ENCODE assay signal across 16 cellular contexts in genomic region chr3:179829391-179829790, GRCh38.
DNase-seq lines count a peak whose midpoint lies in the region; ATAC-seq and TF ChIP-seq lines count a peak whose summit lies in the region.
"Had no signal": no experiment of that assay in that cellular context is flagged by ENCODE, and none has a peak within 500 bp of the region (broad histone marks: within the 10 kb centered on the region; RNA-seq: fewer than 3 reads in every experiment).

No MANE protein-coding gene starts in this region.

- H3K4me3 ChIP-seq in OCI-LY3 (ENCODE audit: low read length) (no peak overlapping the region), endodermal cell (ENCODE audit: low read length) (no peak overlapping the region), upper lobe of right lung (no peak overlapping the region), MM.1S (ENCODE audit: low read length) (no peak overlapping the region)
- H3K4me3 ChIP-seq: Peyer's patch had no signal

- H3K36me3 ChIP-seq in OCI-LY3 (replicated peaks; ENCODE audit: low read depth, low read length), result no peaks in the 10 kb centered on the region
- no peaks in the 10 kb centered on the region for H3K36me3 ChIP-seq in endodermal cell (ENCODE audit: control insufficient read depth, insufficient read depth, low read length)
- H3K36me3 ChIP-seq in upper lobe of right lung, result no peaks in the 10 kb centered on the region
- H3K36me3 ChIP-seq in MM.1S (replicated peaks; ENCODE audit: insufficient read depth, low read length), result no peaks in the 10 kb centered on the region
- H3K36me3 ChIP-seq: Peyer's patch had no signal

- H3K23ac ChIP-seq in H9 (ENCODE audit: insufficient read length, low read depth, low read length), result no peak overlapping the region

- no peak overlapping the region for H3K18ac ChIP-seq in H9 (ENCODE audit: insufficient read length, low read depth, low read length)

- H4K5ac ChIP-seq in H9 (ENCODE audit: insufficient read length, low read depth, low read length), result no peak overlapping the region

- H3K27ac Mint-ChIP-seq in H9 (no peak overlapping the region), endodermal cell (no peak overlapping the region), osteocyte (ENCODE audit: unreplicated experiment) (no peak overlapping the region)
- no peak overlapping the region for H3K27ac Mint-ChIP-seq in naive thymus-derived CD8-positive, alpha-beta T cell

- no peaks in the 10 kb centered on the region for H4K20me1 ChIP-seq in H9 (ENCODE audit: control insufficient read depth, insufficient read depth, insufficient read length)
- H4K20me1 ChIP-seq in OCI-LY3 (ENCODE audit: insufficient read depth, low read length), result no peaks in the 10 kb centered on the region
- H4K20me1 ChIP-seq in MM.1S (ENCODE audit: insufficient read depth, low read length), result no peaks in the 10 kb centered on the region

- no peaks in the 10 kb centered on the region for H3K36me3 Mint-ChIP-seq in H9 (ENCODE audit: insufficient read depth in 1 of 3, low read depth in 3 of 3)
- no peaks in the 10 kb centered on the region for H3K36me3 Mint-ChIP-seq in endodermal cell (ENCODE audit: low read depth)
- no peaks in the 10 kb centered on the region for H3K36me3 Mint-ChIP-seq in osteocyte (ENCODE audit: unreplicated experiment)
- no peaks in the 10 kb centered on the region for H3K36me3 Mint-ChIP-seq in naive thymus-derived CD8-positive, alpha-beta T cell

- no peak overlapping the region for H2BK5ac ChIP-seq in H9 (ENCODE audit: insufficient read length, low read length)

- no peak overlapping the region for H3K4me2 ChIP-seq in H9 (ENCODE audit: insufficient read depth, insufficient read length, low read length)
- no peak overlapping the region for H3K4me2 ChIP-seq in OCI-LY3 (ENCODE audit: low read length)
- H3K4me2 ChIP-seq in MM.1S (ENCODE audit: low read depth, low read length), result no peak overlapping the region

- no peaks in the 10 kb centered on the region for H3K23me2 ChIP-seq in H9 (ENCODE audit: insufficient read length, low read depth, low read length, poor library complexity, severe bottlenecking)

- intact Hi-C loops in upper lobe of right lung (cut with DNase I), result no loop called here

- POLR2A ChIA-PET in naive thymus-derived CD8-positive, alpha-beta T cell (lab: Charles Lee), result no interaction called here

- H3K9ac ChIP-seq in H9 (ENCODE audit: extremely low read depth, insufficient read length, low read length), result no peak overlapping the region
- H3K9ac ChIP-seq in OCI-LY3 (ENCODE audit: low read length), result no peak overlapping the region
- H3K9ac ChIP-seq in endodermal cell (ENCODE audit: extremely low read depth, low read length, poor library complexity, severe bottlenecking), result no peak overlapping the region
- no peak overlapping the region for H3K9ac ChIP-seq in MM.1S (ENCODE audit: low read length)

- H3K27me3 ChIP-seq in H9 (ENCODE audit: insufficient read depth, low read length), result no peaks in the 10 kb centered on the region
- H3K27me3 ChIP-seq in OCI-LY3 (ENCODE audit: low read depth, low read length), result no peaks in the 10 kb centered on the region
- H3K27me3 ChIP-seq in endodermal cell (ENCODE audit: control insufficient read depth, insufficient read depth, low read length, poor library complexity, severe bottlenecking), result no peaks in the 10 kb centered on the region
- no peaks in the 10 kb centered on the region for H3K27me3 ChIP-seq in upper lobe of right lung
- H3K27me3 ChIP-seq in MM.1S (replicated peaks; ENCODE audit: insufficient read depth, low read length), result no peaks in the 10 kb centered on the region
- H3K27me3 ChIP-seq: Peyer's patch had no signal

- H3K56ac ChIP-seq in H9 (ENCODE audit: insufficient read length, low read depth, low read length), result no peak overlapping the region

- H3K4me1 ChIP-seq in H9 (ENCODE audit: insufficient read depth, low read length) (peaks cover 10% of the 10 kb centered on the region; the same call in 1 of the 2 replicates), OCI-LY3 (ENCODE audit: low read length) (peaks cover 9% of the 10 kb centered on the region), endodermal cell (ENCODE audit: control insufficient read depth, insufficient read depth, low read length) (no peaks in the 10 kb centered on the region), upper lobe of right lung (no peaks in the 10 kb centered on the region), MM.1S (ENCODE audit: low read length) (0 out of 2 replicates have a peak, but pooled peaks cover 3% of the 10 kb centered on the region)
- H3K4me1 ChIP-seq: Peyer's patch had no signal

- no peaks in the 10 kb centered on the region for H3F3A ChIP-seq in MM.1S (ENCODE audit: insufficient read depth, low read length)

- no peak for ATAC-seq in naive thymus-derived CD8-positive, alpha-beta T cell
- ATAC-seq in upper lobe of right lung, result no peak
- ATAC-seq: SK-N-SH treated with all-trans-retinoic acid at 6 μM for 48 hours had no signal

- H2BK12ac ChIP-seq in H9 (ENCODE audit: insufficient read length, low read depth, low read length), result no peak overlapping the region

- H3K9me3 ChIP-seq in H9 (ENCODE audit: control insufficient read depth, low read depth, low read length) (no peaks in the 10 kb centered on the region), OCI-LY3 (ENCODE audit: insufficient read depth, low read length) (no peaks in the 10 kb centered on the region), endodermal cell (ENCODE audit: control insufficient read depth, low read length) (no peaks in the 10 kb centered on the region), upper lobe of right lung (no peaks in the 10 kb centered on the region), MM.1S (replicated peaks; ENCODE audit: insufficient read depth, low read length) (no peaks in the 10 kb centered on the region)
- H3K9me3 ChIP-seq: Peyer's patch had no signal

- no peak overlapping the region for H4K8ac ChIP-seq in H9 (replicated peaks; ENCODE audit: insufficient read length, low read depth, low read length)

- no peak overlapping the region for H2AK5ac ChIP-seq in H9 (ENCODE audit: insufficient read length, low read length)

- peaks cover 26% of the 10 kb centered on the region in 2 experiments for H3K4me1 Mint-ChIP-seq in H9
- peaks cover 15% of the 10 kb centered on the region for H3K4me1 Mint-ChIP-seq in endodermal cell
- H3K4me1 Mint-ChIP-seq in osteocyte (ENCODE audit: unreplicated experiment), result peaks cover 47% of the 10 kb centered on the region
- H3K4me1 Mint-ChIP-seq in naive thymus-derived CD8-positive, alpha-beta T cell, result peaks cover 0 to 5% (median 0%) of the 10 kb centered on the region in 4 donors

- H2BK20ac ChIP-seq in H9 (ENCODE audit: low read depth, low read length, poor library complexity, severe bottlenecking), result no peak overlapping the region

- H2AFZ ChIP-seq in H9 (ENCODE audit: low read length) (no peak overlapping the region), OCI-LY3 (ENCODE audit: low read depth, low read length) (no peak overlapping the region), MM.1S (ENCODE audit: low read length) (no peak overlapping the region)

- WGBS in H9 (ENCODE audit: extremely low coverage, insufficient read length, low lambda C conversion rate), result no CpG with 5 or more reads among the region's 5 CpGs
- 69 to 93% methylated on average over 2 to 5 of the region's 5 CpGs for WGBS in endodermal cell (ENCODE audit: insufficient coverage in 1 of 2, insufficient read length in 1 of 2), 2 experiments

- no peaks in the 10 kb centered on the region for H3K79me2 ChIP-seq in H9 (ENCODE audit: insufficient read depth, low read length)
- H3K79me2 ChIP-seq in OCI-LY3 (ENCODE audit: low read length), result no peaks in the 10 kb centered on the region
- H3K79me2 ChIP-seq in MM.1S (ENCODE audit: low read length), result no peaks in the 10 kb centered on the region

- no peak overlapping the region for H2BK120ac ChIP-seq in H9 (ENCODE audit: low read depth, low read length, poor library complexity, severe bottlenecking)

- no peak overlapping the region for H4K91ac ChIP-seq in H9 (ENCODE audit: insufficient read length, low read depth, low read length)

- H3K14ac ChIP-seq in H9 (ENCODE audit: insufficient read depth, low read length), result no peak overlapping the region

- H3K27me3 Mint-ChIP-seq in H9 (ENCODE audit: low read depth) (no peaks in the 10 kb centered on the region; the same call in none of the 2 replicates), endodermal cell (ENCODE audit: insufficient read depth) (no peaks in the 10 kb centered on the region), osteocyte (ENCODE audit: unreplicated experiment) (no peaks in the 10 kb centered on the region)
- H3K27me3 Mint-ChIP-seq in naive thymus-derived CD8-positive, alpha-beta T cell, result peaks cover 0 to 12% (median 4%) of the 10 kb centered on the region in 5 donors

- H3T11ph ChIP-seq in H9 (ENCODE audit: low read length), result no peak overlapping the region

- DNase-seq in H9 (peak; percentile 38), endodermal cell (peak; percentile 69), osteocyte (ENCODE audit: extremely low spot score, unreplicated experiment) (no peak), upper lobe of right lung (no peak), MM.1S (no peak)
- no peak for DNase-seq in naive thymus-derived CD8-positive, alpha-beta T cell
- DNase-seq: COR-L47, HCEC 1CT, NCI-H1436 treated with DMSO at 0.1 percent for 48 hours, NCI-H2029 treated with DMSO at 0.1 percent for 48 hours, NCI-H2171 treated with DMSO at 0.1 percent for 48 hours, NCI-H446 treated with DMSO at 0.1 percent for 48 hours, Peyer's patch, Right ventricle myocardium superior had no signal

- H3K4ac ChIP-seq in H9 (ENCODE audit: low read depth, low read length), result no peak overlapping the region

- H3K4me3 Mint-ChIP-seq in H9 (no peak overlapping the region), endodermal cell (no peak overlapping the region), osteocyte (ENCODE audit: unreplicated experiment) (no peak overlapping the region)
- H3K4me3 Mint-ChIP-seq in naive thymus-derived CD8-positive, alpha-beta T cell, result no peak overlapping the region

- H3K9me2 ChIP-seq in MM.1S (replicated peaks; ENCODE audit: insufficient read depth, low read length), result no peaks in the 10 kb centered on the region

- H3K27ac ChIP-seq in H9 (ENCODE audit: insufficient read length, low read depth, low read length) (no peak overlapping the region), OCI-LY3 (ENCODE audit: low read length) (no peak overlapping the region), endodermal cell (ENCODE audit: low read depth, low read length) (no peak overlapping the region), upper lobe of right lung (no peak overlapping the region), MM.1S (ENCODE audit: low read length) (no peak overlapping the region)
- H3K27ac ChIP-seq: Peyer's patch had no signal

- no peaks in the 10 kb centered on the region for H3K79me1 ChIP-seq in H9 (ENCODE audit: insufficient read depth, low read depth, low read length, poor library complexity, severe bottlenecking)

- H3K9me3 Mint-ChIP-seq in H9 (no peaks in the 10 kb centered on the region), endodermal cell (no peaks in the 10 kb centered on the region), osteocyte (ENCODE audit: unreplicated experiment) (peaks cover 3% of the 10 kb centered on the region)
- no peaks in the 10 kb centered on the region for H3K9me3 Mint-ChIP-seq in naive thymus-derived CD8-positive, alpha-beta T cell

- H2BK15ac ChIP-seq in H9 (ENCODE audit: low read depth, low read length), result no peak overlapping the region

- TF ChIP-seq CTCF in H9 (conservative IDR thresholded peaks at IDR 0.05), result no peak; the same call in 2 of the 3 replicates
- TF ChIP-seq CTCF in OCI-LY3 (IDR thresholded peaks at IDR 0.05; ENCODE audit: low read depth, low read length), result 0 out of 2 replicates have a peak, but pooled peaks have one; percentile 4
- peak; percentile 53 for TF ChIP-seq CTCF in endodermal cell (conservative IDR thresholded peaks at IDR 0.05)
- TF ChIP-seq CTCF in osteocyte (IDR thresholded peaks at IDR 0.05), result peak; percentile 6
- TF ChIP-seq CTCF in upper lobe of right lung (IDR thresholded peaks at IDR 0.05), result no peak
- no peak for TF ChIP-seq CTCF in MM.1S (IDR thresholded peaks at IDR 0.05; ENCODE audit: low read length)

Comparison
In these comparisons a context has a peak if more than half of its experiments do, and no peak if none do; other contexts are left out.
1. DNase-seq: peak in H9 (single experiment) and endodermal cell (single experiment); none in osteocyte (single experiment), naive thymus-derived CD8-positive, alpha-beta T cell (0 of 10), upper lobe of right lung (single experiment) and MM.1S (single experiment).
2. CTCF ChIP-seq: peak in OCI-LY3 (single experiment), endodermal cell (single experiment) and osteocyte (single experiment); none in H9 (single experiment), upper lobe of right lung (single experiment) and MM.1S (single experiment).